8 cellular contexts compared by ENCODE assay signal in genomic region chr7:92836489-92837213, GRCh38. TPM values are rescaled to one million over a fixed set of nuclear protein-coding genes. Genes with fewer than 3 reads are reported as not detected.
DNase-seq lines count a peak whose midpoint lies in the region; TF ChIP-seq lines count a peak whose summit lies in the region.

CDK6 (minus strand) TSS chr7:92836573; CDS start chr7:92833323, 3,250 bp downstream.

- no peak within 1 kb of the TSS for H2BK20ac ChIP-seq in H9 (ENCODE audit: low read depth, low read length, poor library complexity, severe bottlenecking)

- H3K9me3 ChIP-seq in H9 (ENCODE audit: control insufficient read depth, low read depth, low read length) = no peaks in the 10 kb centered on the region
- H3K9me3 ChIP-seq in ectodermal cell (ENCODE audit: control insufficient read depth, low read length) = no peaks in the 10 kb centered on the region
- H3K9me3 ChIP-seq in mesenchymal stem cell (ENCODE audit: control insufficient read depth, low read length) = no peaks in the 10 kb centered on the region

- H3K27me3 Mint-ChIP-seq in H9 (ENCODE audit: low read depth) = peaks cover 53% of the 10 kb centered on the region

- H2BK5ac ChIP-seq in H9 (ENCODE audit: insufficient read length, low read length) (no peak within 1 kb of the TSS), mesenchymal stem cell (ENCODE audit: low read depth, low read length, poor library complexity, severe bottlenecking) (peak within 1 kb of the TSS; percentile 91)

- no peak within 1 kb of the TSS for H2AFZ ChIP-seq in H9 (ENCODE audit: low read length)
- peak within 1 kb of the TSS; percentile 68 for H2AFZ ChIP-seq in mesenchymal stem cell (ENCODE audit: low read depth, low read length)

- no peak within 1 kb of the TSS for H4K5ac ChIP-seq in H9 (ENCODE audit: insufficient read length, low read depth, low read length)

- H3K36me3 Mint-ChIP-seq in H9 (ENCODE audit: insufficient read depth in 1 of 3, low read depth in 3 of 3) = no peaks in the 10 kb centered on the region; a peak in 1 of 7 replicates

- H3K4ac ChIP-seq in H9 (ENCODE audit: low read depth, low read length) (no peak within 1 kb of the TSS), mesenchymal stem cell (ENCODE audit: low read depth in 1 of 2, low read length in 2 of 2) (peak within 1 kb of the TSS; percentile 64 to 93)

- H3K18ac ChIP-seq in H9 (ENCODE audit: insufficient read length, low read depth, low read length) (no peak within 1 kb of the TSS), mesenchymal stem cell (ENCODE audit: low read depth in 1 of 2, low read length in 2 of 2) (peak within 1 kb of the TSS; percentile 83 to 93)

- H3K56ac ChIP-seq in H9 (ENCODE audit: insufficient read length, low read depth, low read length) = no peak within 1 kb of the TSS

- H3K23ac ChIP-seq in H9 (ENCODE audit: insufficient read length, low read depth, low read length) (no peak within 1 kb of the TSS), mesenchymal stem cell (ENCODE audit: low read length in 2 of 2) (peak within 1 kb of the TSS in 1 of 2 experiments; percentile 40)

- H3K4me1 ChIP-seq in H9 (ENCODE audit: insufficient read depth, low read length) (no peaks in the 10 kb centered on the region; the same call in 1 of the 2 replicates), ectodermal cell (ENCODE audit: control insufficient read depth, insufficient read depth, low read length) (peaks cover 6% of the 10 kb centered on the region), mesenchymal stem cell (ENCODE audit: control insufficient read depth, insufficient read depth, low read depth, low read length) (peaks cover 1% of the 10 kb centered on the region)

- H3T11ph ChIP-seq in H9 (ENCODE audit: low read length) = no peak within 1 kb of the TSS

- H3K4me3 Mint-ChIP-seq in H9 = peak within 1 kb of the TSS; percentile 90 to 99

- H4K91ac ChIP-seq in H9 (ENCODE audit: insufficient read length, low read depth, low read length) (no peak within 1 kb of the TSS), mesenchymal stem cell (ENCODE audit: low read length) (peak within 1 kb of the TSS; percentile 94)

- no peaks in the 10 kb centered on the region for H3K36me3 ChIP-seq in ectodermal cell (ENCODE audit: control insufficient read depth, insufficient read depth, low read length)
- peaks cover 0 to 12% of the 10 kb centered on the region in 2 experiments for H3K36me3 ChIP-seq in mesenchymal stem cell (ENCODE audit: control insufficient read depth in 1 of 2, insufficient read depth in 2 of 2, low read depth in 1 of 2, low read length in 2 of 2)

- no peak within 1 kb of the TSS for H3K27ac ChIP-seq in H9 (ENCODE audit: insufficient read length, low read depth, low read length)
- peak within 1 kb of the TSS; percentile 55 for H3K27ac ChIP-seq in ectodermal cell (ENCODE audit: insufficient read depth, low read depth, low read length, poor library complexity, severe bottlenecking)
- H3K27ac ChIP-seq in mesenchymal stem cell (ENCODE audit: low read length, poor library complexity, severe bottlenecking) = peak within 1 kb of the TSS; percentile 90

- peak within 1 kb of the TSS in 1 of 3 experiments; percentile 72; a peak in 3 of 7 replicates for H3K27ac Mint-ChIP-seq in H9

- no peak within 1 kb of the TSS for H4K8ac ChIP-seq in H9 (replicated peaks; ENCODE audit: insufficient read length, low read depth, low read length)
- peak within 1 kb of the TSS; percentile 87 for H4K8ac ChIP-seq in mesenchymal stem cell (ENCODE audit: low read length)

- H3K79me1 ChIP-seq in H9 (ENCODE audit: insufficient read depth, low read depth, low read length, poor library complexity, severe bottlenecking) = no peaks in the 10 kb centered on the region
- H3K79me1 ChIP-seq in mesenchymal stem cell (replicated peaks; ENCODE audit: low read length, poor library complexity, severe bottlenecking) = peaks cover 2% of the 10 kb centered on the region

- peaks cover 26 to 34% of the 10 kb centered on the region in 2 experiments for H3K4me1 Mint-ChIP-seq in H9

- H3K4me2 ChIP-seq in H9 (ENCODE audit: insufficient read depth, insufficient read length, low read length) (peak within 1 kb of the TSS; percentile 97), mesenchymal stem cell (ENCODE audit: low read length, poor library complexity, severe bottlenecking) (peak within 1 kb of the TSS; percentile 98)

- H2BK120ac ChIP-seq in H9 (ENCODE audit: low read depth, low read length, poor library complexity, severe bottlenecking) (no peak within 1 kb of the TSS), mesenchymal stem cell (ENCODE audit: low read depth, low read length) (peak within 1 kb of the TSS; percentile 96)

- H4K20me1 ChIP-seq in H9 (ENCODE audit: control insufficient read depth, insufficient read depth, insufficient read length) = no peaks in the 10 kb centered on the region

- H3K23me2 ChIP-seq in H9 (ENCODE audit: insufficient read length, low read depth, low read length, poor library complexity, severe bottlenecking) = peaks cover 35% of the 10 kb centered on the region

- peak within 1 kb of the TSS; percentile 52 for H3K9ac ChIP-seq in H9 (ENCODE audit: extremely low read depth, insufficient read length, low read length)
- H3K9ac ChIP-seq in mesenchymal stem cell (ENCODE audit: low read length) = peak within 1 kb of the TSS; percentile 95

- H3K27me3 ChIP-seq in H9 (ENCODE audit: insufficient read depth, low read length) (peaks cover 4% of the 10 kb centered on the region; the same call in 1 of the 2 replicates), ectodermal cell (ENCODE audit: control insufficient read depth, insufficient read depth, low read length, poor library complexity, severe bottlenecking) (peaks cover 72% of the 10 kb centered on the region), mesenchymal stem cell (ENCODE audit: control insufficient read depth in 1 of 2, insufficient read depth in 1 of 2, low read length in 2 of 2) (no peaks in the 10 kb centered on the region)

- no peak within 1 kb of the TSS for H3K14ac ChIP-seq in H9 (ENCODE audit: insufficient read depth, low read length)
- peak within 1 kb of the TSS in 1 of 2 experiments; percentile 15 for H3K14ac ChIP-seq in mesenchymal stem cell (ENCODE audit: low read length in 2 of 2)

- H3K79me2 ChIP-seq in H9 (ENCODE audit: insufficient read depth, low read length) = no peaks in the 10 kb centered on the region

- no peak within 1 kb of the TSS for H2BK12ac ChIP-seq in H9 (ENCODE audit: insufficient read length, low read depth, low read length)
- H2BK12ac ChIP-seq in mesenchymal stem cell (ENCODE audit: low read length in 2 of 2) = peak within 1 kb of the TSS; percentile 34 to 93

- H2AK5ac ChIP-seq in H9 (ENCODE audit: insufficient read length, low read length) = no peak within 1 kb of the TSS
- no peak within 1 kb of the TSS for H2AK5ac ChIP-seq in mesenchymal stem cell (ENCODE audit: low read length, severe bottlenecking)

- DNase-seq in GM03348 (ENCODE audit: low spot score) = peak; percentile 90
- peak; percentile 67 for DNase-seq in H9
- DNase-seq in NCI-H146 treated with DMSO at 0.1 percent for 48 hours (lab: John Stamatoyannopoulos, UW; ENCODE audit: unreplicated experiment) = peak; percentile 45
- peak; percentile 63 for DNase-seq in activated CD4-positive, alpha-beta T cell treated with anti-CD3 and anti-CD28 coated beads, Interleukin-2, amount 50 U/mL, for 1 hour
- DNase-seq in mesenchymal stem cell = peak; percentile 67
- peak; percentile 43 to 51 for DNase-seq in stimulated activated CD8-positive, alpha-beta memory T cell treated with anti-CD3 and anti-CD28 coated beads, Interleukin-15, amount 100 ng/mL, for 4 hours (ENCODE audit: low read depth in 2 of 2)
- no peak for DNase-seq in AML-193 (lab: John Stamatoyannopoulos, UW)

- no CpG with 5 or more reads among the region's 66 CpGs for WGBS in H9 (ENCODE audit: extremely low coverage, insufficient read length, low lambda C conversion rate)
- 0 to 1% methylated on average over 63 to 66 of the region's 66 CpGs for WGBS in ectodermal cell, 2 experiments
- under 1% methylated on average over 54 of the region's 66 CpGs for WGBS in mesenchymal stem cell

- no peak within 1 kb of the TSS for H2BK15ac ChIP-seq in H9 (ENCODE audit: low read depth, low read length)
- H2BK15ac ChIP-seq in mesenchymal stem cell (ENCODE audit: low read depth, poor library complexity, severe bottlenecking) = peak within 1 kb of the TSS; percentile 93

- H3K4me3 ChIP-seq in ectodermal cell (ENCODE audit: insufficient read depth, low read depth, low read length) = peak within 1 kb of the TSS; percentile 74
- H3K4me3 ChIP-seq in mesenchymal stem cell (ENCODE audit: insufficient read depth in 1 of 2, low read depth in 1 of 2, low read length in 2 of 2) = peak within 1 kb of the TSS; percentile 95 to 99

- no peaks in the 10 kb centered on the region; a peak in 3 of 5 replicates for H3K9me3 Mint-ChIP-seq in H9

- no peak for TF ChIP-seq CTCF in H9 (conservative IDR thresholded peaks at IDR 0.05)

RNA-seq across cellular contexts. Expression of gene CDK6, which starts in this region (rescaled TPM):
- total RNA-seq in H9 (2021) = 30.0 and 32.4 TPM in 2 replicates
- 8.4 TPM for polyA plus RNA-seq in ectodermal cell (2013, experiment 1 of 4)
- polyA plus RNA-seq in ectodermal cell (2013, experiment 2 of 4) = 8.1 TPM
- 5.0 TPM for polyA plus RNA-seq in ectodermal cell (2013, experiment 3 of 4)
- 6.0 TPM for polyA plus RNA-seq in ectodermal cell (2013, experiment 4 of 4)
- 14.4 TPM for polyA plus RNA-seq in mesenchymal stem cell (2013, experiment 1 of 2)
- polyA plus RNA-seq in mesenchymal stem cell (2013, experiment 2 of 2) = 14.4 TPM

Comparison
In these comparisons a context has a peak if more than half of its experiments do, and no peak if none do; other contexts are left out.
1. DNase-seq: peak in GM03348 (single experiment), H9 (single experiment), NCI-H146 treated with DMSO at 0.1 percent for 48 hours (single experiment), activated CD4-positive, alpha-beta T cell treated with anti-CD3 and anti-CD28 coated beads, Interleukin-2, amount 50 U/mL, for 1 hour (single experiment), mesenchymal stem cell (single experiment) and stimulated activated CD8-positive, alpha-beta memory T cell treated with anti-CD3 and anti-CD28 coated beads, Interleukin-15, amount 100 ng/mL, for 4 hours (2 of 2); none in AML-193 (0 of 2).